Comparison of ENCODE assay signal across 8 cellular contexts in genomic region chr17:58156839-58157803, GRCh38. TPM values are rescaled to one million over a fixed set of nuclear protein-coding genes. Genes with fewer than 3 reads are reported as not detected.
DNase-seq lines count a peak whose midpoint lies in the region; ATAC-seq and TF ChIP-seq lines count a peak whose summit lies in the region.

No MANE protein-coding gene starts in this region.

- H3K4me2 ChIP-seq in hepatocyte, result peak overlapping the region; percentile 90
- H3K4me2 ChIP-seq in smooth muscle cell, result peak overlapping the region; percentile 87

- H3K4me3 ChIP-seq in BE2C (ENCODE audit: low read depth, low read length) (peak overlapping the region; percentile 51), hepatocyte (peak overlapping the region; percentile 10), smooth muscle cell (peak overlapping the region; percentile 46), uterus (peak overlapping the region in 1 of 2 donors; percentile 17)

- H3K9ac ChIP-seq in smooth muscle cell (ENCODE audit: low read depth), result no peak overlapping the region

- H4K20me1 ChIP-seq in hepatocyte (ENCODE audit: insufficient read depth, poor library complexity, severe bottlenecking) (no peaks in the 10 kb centered on the region), smooth muscle cell (ENCODE audit: low read depth) (no peaks in the 10 kb centered on the region)

- no peak for ATAC-seq in GM19467 (IDR thresholded peaks at IDR 0.05; ENCODE audit: unreplicated experiment)

- H3K36me3 ChIP-seq in BE2C (no peaks in the 10 kb centered on the region), hepatocyte (replicated peaks; ENCODE audit: insufficient read depth, low read depth) (no peaks in the 10 kb centered on the region), smooth muscle cell (ENCODE audit: low read depth) (no peaks in the 10 kb centered on the region), uterus (no peaks in the 10 kb centered on the region)

- TF ChIP-seq CTCF in BE2C (IDR thresholded peaks at IDR 0.05; ENCODE audit: low read depth, low read length) (0 out of 2 replicates have a peak, but pooled peaks have one; percentile 1), hepatocyte (IDR thresholded peaks at IDR 0.05; ENCODE audit: poor library complexity) (no peak), smooth muscle cell (IDR thresholded peaks at IDR 0.05; ENCODE audit: borderline replicate concordance, insufficient read depth, poor library complexity, severe bottlenecking) (no peak), uterus (IDR thresholded peaks at IDR 0.05) (no peak)

- H3K9me2 ChIP-seq in hepatocyte (replicated peaks; ENCODE audit: insufficient read depth), result no peaks in the 10 kb centered on the region

- 2% methylated on average over 62 of the region's 65 CpGs for WGBS in hepatocyte (ENCODE audit: low lambda C conversion rate, missing lambda C conversion rate)
- WGBS in smooth muscle cell (ENCODE audit: low lambda C conversion rate), result 3% methylated on average over 58 of the region's 65 CpGs

- H3K27ac ChIP-seq in hepatocyte (no peak overlapping the region), smooth muscle cell (ENCODE audit: low read depth) (no peak overlapping the region), uterus (no peak overlapping the region)

- no peak for TF ChIP-seq POLR2A in uterus (IDR thresholded peaks at IDR 0.05)

- H3F3A ChIP-seq in smooth muscle cell (ENCODE audit: low read depth), result no peaks in the 10 kb centered on the region

- H3K79me2 ChIP-seq in hepatocyte, result no peaks in the 10 kb centered on the region
- H3K79me2 ChIP-seq in smooth muscle cell (ENCODE audit: low read depth), result no peaks in the 10 kb centered on the region

- intact Hi-C loops in uterus (cut with DNase I; ENCODE audit: low total_unique reads), result no loop called here

- peaks cover 84% of the 10 kb centered on the region for H3K27me3 ChIP-seq in BE2C
- H3K27me3 ChIP-seq in hepatocyte, result peaks cover 99% of the 10 kb centered on the region
- peaks cover 98% of the 10 kb centered on the region for H3K27me3 ChIP-seq in smooth muscle cell (ENCODE audit: low read depth)
- no peaks in the 10 kb centered on the region for H3K27me3 ChIP-seq in uterus

- no peaks in the 10 kb centered on the region for H3K9me3 ChIP-seq in BE2C
- no peaks in the 10 kb centered on the region for H3K9me3 ChIP-seq in hepatocyte (ENCODE audit: low read depth)
- H3K9me3 ChIP-seq in smooth muscle cell (replicated peaks; ENCODE audit: low read depth), result no peaks in the 10 kb centered on the region
- no peaks in the 10 kb centered on the region for H3K9me3 ChIP-seq in uterus

- no peaks in the 10 kb centered on the region for H3K4me1 ChIP-seq in BE2C
- no peaks in the 10 kb centered on the region for H3K4me1 ChIP-seq in hepatocyte (ENCODE audit: insufficient read depth)
- H3K4me1 ChIP-seq in smooth muscle cell (ENCODE audit: low read depth), result no peaks in the 10 kb centered on the region
- no peaks in the 10 kb centered on the region for H3K4me1 ChIP-seq in uterus

- peak overlapping the region; percentile 67 for H2AFZ ChIP-seq in hepatocyte
- peak overlapping the region; percentile 66 for H2AFZ ChIP-seq in smooth muscle cell (ENCODE audit: low read depth)

- DNase-seq in BE2C (peak; percentile 45), NCI-H524 treated with DMSO at 0.1 percent for 48 hours (lab: John Stamatoyannopoulos, UW) (peak; percentile 57), hepatocyte (ENCODE audit: low spot score) (peak; percentile 12), smooth muscle cell (lab: John Stamatoyannopoulos, UW; ENCODE audit: unreplicated experiment) (no peak), uterus (no peak), 8988T (no peak)
- DNase-seq in activated naive CD4-positive, alpha-beta T cell treated with Interleukin-2 at 50 U/mL for 16 hours, result peak; percentile 68

RNA-seq across cellular contexts. Expression of gene OR4D1, which starts 8.9 kb away (rescaled TPM):
- 0.65 TPM for polyA plus RNA-seq in BE2C (2012; ENCODE audit: insufficient read depth, insufficient read length, low read depth)
- total RNA-seq in hepatocyte (not detected in 2 replicates), smooth muscle cell (not detected in 2 replicates), uterus (not detected)
- polyA plus RNA-seq in hepatocyte (not detected in 2 replicates), smooth muscle cell (not detected in 2 replicates)

RNA-seq across cellular contexts. Expression of gene OR4D2, which starts 9.7 kb away (rescaled TPM):
- not detected for polyA plus RNA-seq in BE2C (2012; ENCODE audit: insufficient read depth, insufficient read length, low read depth)
- total RNA-seq in hepatocyte, result not detected in 2 replicates
- polyA plus RNA-seq in hepatocyte, result not detected in 2 replicates
- total RNA-seq in smooth muscle cell, result not detected in 2 replicates
- not detected in 2 replicates for polyA plus RNA-seq in smooth muscle cell
- total RNA-seq in uterus, result not detected

RNA-seq across cellular contexts. Expression of gene EPX, which starts 35.4 kb away (rescaled TPM):
- polyA plus RNA-seq in BE2C (2012; ENCODE audit: insufficient read depth, insufficient read length, low read depth), result 0.74 TPM
- total RNA-seq in hepatocyte, result not detected in 2 replicates
- not detected in 2 replicates for polyA plus RNA-seq in hepatocyte
- total RNA-seq in smooth muscle cell, result not detected in 2 replicates
- not detected in 2 replicates for polyA plus RNA-seq in smooth muscle cell
- not detected for total RNA-seq in uterus

Comparison
In these comparisons a context has a peak if more than half of its experiments do, and no peak if none do; other contexts are left out.
1. DNase-seq: peak in BE2C (single experiment), NCI-H524 treated with DMSO at 0.1 percent for 48 hours (single experiment), activated naive CD4-positive, alpha-beta T cell treated with Interleukin-2 at 50 U/mL for 16 hours (single experiment) and hepatocyte (single experiment); none in smooth muscle cell (single experiment), uterus (0 of 2) and 8988T (single experiment).